In the genomic region with DNA sequence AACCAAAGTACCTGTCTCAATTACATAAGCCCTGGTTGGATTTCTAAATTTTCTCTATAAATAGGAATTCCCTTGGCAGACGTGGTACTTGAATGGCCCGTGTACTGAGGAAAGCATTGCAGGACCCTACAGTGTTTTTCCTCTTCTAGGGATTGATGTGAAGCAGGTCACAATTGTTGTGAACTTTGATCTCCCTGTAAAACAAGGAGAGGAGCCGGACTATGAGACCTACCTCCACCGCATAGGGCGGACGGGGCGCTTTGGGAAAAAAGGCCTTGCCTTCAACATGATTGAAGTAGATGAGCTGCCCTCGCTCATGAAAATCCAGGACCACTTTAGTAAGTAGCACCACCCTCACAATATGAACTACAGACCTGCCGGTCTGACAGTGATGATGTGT, we compare ENCODE assay signal across 1 cellular context.
A peak's percentile ranks its signal among the peaks of the same experiment; 100 is the strongest.
TF ChIP-seq lines count a peak whose summit lies in the region.

No MANE protein-coding gene starts in this region.

TF ChIP-seq in HepG2, 621 proteins besides CTCF, POLR2A, EP300 and RAD21:
- TF ChIP-seq, protein P1, sequence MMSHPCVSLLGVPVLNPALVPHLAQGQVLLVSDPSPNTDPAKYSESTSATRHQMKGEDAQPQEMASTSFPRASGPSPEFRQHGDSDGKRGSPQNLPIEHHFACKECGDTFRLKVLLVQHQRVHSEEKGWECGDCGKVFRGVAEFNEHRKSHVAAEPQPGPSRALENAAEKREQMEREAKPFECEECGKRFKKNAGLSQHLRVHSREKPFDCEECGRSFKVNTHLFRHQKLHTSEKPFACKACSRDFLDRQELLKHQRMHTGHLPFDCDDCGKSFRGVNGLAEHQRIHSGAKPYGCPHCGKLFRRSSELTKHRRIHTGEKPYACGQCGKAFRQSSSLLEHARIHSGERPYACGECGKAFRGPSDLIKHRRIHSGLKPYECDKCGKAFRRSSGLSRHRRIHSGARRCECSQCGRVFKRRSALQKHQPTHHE (CRISPR knock-in tag; IDR thresholded peaks at IDR 0.05; ENCODE audit: borderline replicate concordance) = no peak
- TF ChIP-seq ZFY (CRISPR knock-in tag; IDR thresholded peaks at IDR 0.05) (0 out of 2 replicates have a peak, but pooled peaks have one; percentile 26), TARDBP (CRISPR knock-in tag; IDR thresholded peaks at IDR 0.05) (0 out of 2 replicates have a peak, but pooled peaks have one; percentile 20), BCL6 (CRISPR knock-in tag; IDR thresholded peaks at IDR 0.05) (0 out of 2 replicates have a peak, but pooled peaks have one; percentile 30), SMYD3 (CRISPR knock-in tag; IDR thresholded peaks at IDR 0.05) (0 out of 2 replicates have a peak, but pooled peaks have one; percentile 31), RBFOX2 (IDR thresholded peaks at IDR 0.05; ENCODE audit: low read depth, low read length) (no peak), ZNF264 (CRISPR knock-in tag; IDR thresholded peaks at IDR 0.05) (0 out of 2 replicates have a peak, but pooled peaks have one; percentile 22), ZFX (CRISPR knock-in tag; IDR thresholded peaks at IDR 0.05; ENCODE audit: low read depth) (peak; percentile 25; the same call in 1 of the 2 replicates), ZNF782 (CRISPR knock-in tag; IDR thresholded peaks at IDR 0.05; ENCODE audit: borderline replicate concordance) (no peak), GATAD2A (CRISPR knock-in tag; IDR thresholded peaks at IDR 0.05) (peak; percentile 26; the same call in 1 of the 2 replicates), FOXK2 (IDR thresholded peaks at IDR 0.05) (no peak), REPIN1 (CRISPR knock-in tag; IDR thresholded peaks at IDR 0.05; ENCODE audit: borderline replicate concordance, low read depth) (0 out of 2 replicates have a peak, but pooled peaks have one; percentile 23), HNF4G (IDR thresholded peaks at IDR 0.05; ENCODE audit: borderline replicate concordance, low read depth, low read length) (peak; percentile 43; the same call in 1 of the 2 replicates), HNF4G (CRISPR knock-in tag; IDR thresholded peaks at IDR 0.05; ENCODE audit: borderline replicate concordance, low read depth) (no peak; the same call in 1 of the 2 replicates), SOX6 (IDR thresholded peaks at IDR 0.05) (no peak), SOX6 (CRISPR knock-in tag; IDR thresholded peaks at IDR 0.05) (peak; percentile 14; the same call in 1 of the 2 replicates), POLR2AphosphoS5 (IDR thresholded peaks at IDR 0.05; ENCODE audit: low read depth, low read length) (no peak), HNF4A (CRISPR knock-in tag; IDR thresholded peaks at IDR 0.05) (peak; percentile 82), ZNF644 (CRISPR knock-in tag; IDR thresholded peaks at IDR 0.05; ENCODE audit: low read depth) (peak; percentile 25; the same call in 1 of the 2 replicates), RXRA (CRISPR knock-in tag; IDR thresholded peaks at IDR 0.05) (no peak), ZNF678 (CRISPR knock-in tag; IDR thresholded peaks at IDR 0.05) (no peak), NCOR1 (IDR thresholded peaks at IDR 0.05; ENCODE audit: borderline replicate concordance, low read length) (peak; percentile 41; the same call in 1 of the 2 replicates), PHF21A (CRISPR knock-in tag; IDR thresholded peaks at IDR 0.05) (peak; percentile 31; the same call in 1 of the 2 replicates)
- TF ChIP-seq, protein P2, sequence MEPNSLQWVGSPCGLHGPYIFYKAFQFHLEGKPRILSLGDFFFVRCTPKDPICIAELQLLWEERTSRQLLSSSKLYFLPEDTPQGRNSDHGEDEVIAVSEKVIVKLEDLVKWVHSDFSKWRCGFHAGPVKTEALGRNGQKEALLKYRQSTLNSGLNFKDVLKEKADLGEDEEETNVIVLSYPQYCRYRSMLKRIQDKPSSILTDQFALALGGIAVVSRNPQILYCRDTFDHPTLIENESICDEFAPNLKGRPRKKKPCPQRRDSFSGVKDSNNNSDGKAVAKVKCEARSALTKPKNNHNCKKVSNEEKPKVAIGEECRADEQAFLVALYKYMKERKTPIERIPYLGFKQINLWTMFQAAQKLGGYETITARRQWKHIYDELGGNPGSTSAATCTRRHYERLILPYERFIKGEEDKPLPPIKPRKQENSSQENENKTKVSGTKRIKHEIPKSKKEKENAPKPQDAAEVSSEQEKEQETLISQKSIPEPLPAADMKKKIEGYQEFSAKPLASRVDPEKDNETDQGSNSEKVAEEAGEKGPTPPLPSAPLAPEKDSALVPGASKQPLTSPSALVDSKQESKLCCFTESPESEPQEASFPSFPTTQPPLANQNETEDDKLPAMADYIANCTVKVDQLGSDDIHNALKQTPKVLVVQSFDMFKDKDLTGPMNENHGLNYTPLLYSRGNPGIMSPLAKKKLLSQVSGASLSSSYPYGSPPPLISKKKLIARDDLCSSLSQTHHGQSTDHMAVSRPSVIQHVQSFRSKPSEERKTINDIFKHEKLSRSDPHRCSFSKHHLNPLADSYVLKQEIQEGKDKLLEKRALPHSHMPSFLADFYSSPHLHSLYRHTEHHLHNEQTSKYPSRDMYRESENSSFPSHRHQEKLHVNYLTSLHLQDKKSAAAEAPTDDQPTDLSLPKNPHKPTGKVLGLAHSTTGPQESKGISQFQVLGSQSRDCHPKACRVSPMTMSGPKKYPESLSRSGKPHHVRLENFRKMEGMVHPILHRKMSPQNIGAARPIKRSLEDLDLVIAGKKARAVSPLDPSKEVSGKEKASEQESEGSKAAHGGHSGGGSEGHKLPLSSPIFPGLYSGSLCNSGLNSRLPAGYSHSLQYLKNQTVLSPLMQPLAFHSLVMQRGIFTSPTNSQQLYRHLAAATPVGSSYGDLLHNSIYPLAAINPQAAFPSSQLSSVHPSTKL (CRISPR knock-in tag; IDR thresholded peaks at IDR 0.05) = peak; percentile 33; the same call in 1 of the 2 replicates
- TF ChIP-seq, protein P3, sequence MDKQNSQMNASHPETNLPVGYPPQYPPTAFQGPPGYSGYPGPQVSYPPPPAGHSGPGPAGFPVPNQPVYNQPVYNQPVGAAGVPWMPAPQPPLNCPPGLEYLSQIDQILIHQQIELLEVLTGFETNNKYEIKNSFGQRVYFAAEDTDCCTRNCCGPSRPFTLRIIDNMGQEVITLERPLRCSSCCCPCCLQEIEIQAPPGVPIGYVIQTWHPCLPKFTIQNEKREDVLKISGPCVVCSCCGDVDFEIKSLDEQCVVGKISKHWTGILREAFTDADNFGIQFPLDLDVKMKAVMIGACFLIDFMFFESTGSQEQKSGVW (CRISPR knock-in tag; IDR thresholded peaks at IDR 0.05; ENCODE audit: borderline replicate concordance) = no peak
- TF ChIP-seq, protein P4, sequence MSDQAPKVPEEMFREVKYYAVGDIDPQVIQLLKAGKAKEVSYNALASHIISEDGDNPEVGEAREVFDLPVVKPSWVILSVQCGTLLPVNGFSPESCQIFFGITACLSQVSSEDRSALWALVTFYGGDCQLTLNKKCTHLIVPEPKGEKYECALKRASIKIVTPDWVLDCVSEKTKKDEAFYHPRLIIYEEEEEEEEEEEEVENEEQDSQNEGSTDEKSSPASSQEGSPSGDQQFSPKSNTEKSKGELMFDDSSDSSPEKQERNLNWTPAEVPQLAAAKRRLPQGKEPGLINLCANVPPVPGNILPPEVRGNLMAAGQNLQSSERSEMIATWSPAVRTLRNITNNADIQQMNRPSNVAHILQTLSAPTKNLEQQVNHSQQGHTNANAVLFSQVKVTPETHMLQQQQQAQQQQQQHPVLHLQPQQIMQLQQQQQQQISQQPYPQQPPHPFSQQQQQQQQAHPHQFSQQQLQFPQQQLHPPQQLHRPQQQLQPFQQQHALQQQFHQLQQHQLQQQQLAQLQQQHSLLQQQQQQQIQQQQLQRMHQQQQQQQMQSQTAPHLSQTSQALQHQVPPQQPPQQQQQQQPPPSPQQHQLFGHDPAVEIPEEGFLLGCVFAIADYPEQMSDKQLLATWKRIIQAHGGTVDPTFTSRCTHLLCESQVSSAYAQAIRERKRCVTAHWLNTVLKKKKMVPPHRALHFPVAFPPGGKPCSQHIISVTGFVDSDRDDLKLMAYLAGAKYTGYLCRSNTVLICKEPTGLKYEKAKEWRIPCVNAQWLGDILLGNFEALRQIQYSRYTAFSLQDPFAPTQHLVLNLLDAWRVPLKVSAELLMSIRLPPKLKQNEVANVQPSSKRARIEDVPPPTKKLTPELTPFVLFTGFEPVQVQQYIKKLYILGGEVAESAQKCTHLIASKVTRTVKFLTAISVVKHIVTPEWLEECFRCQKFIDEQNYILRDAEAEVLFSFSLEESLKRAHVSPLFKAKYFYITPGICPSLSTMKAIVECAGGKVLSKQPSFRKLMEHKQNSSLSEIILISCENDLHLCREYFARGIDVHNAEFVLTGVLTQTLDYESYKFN (CRISPR knock-in tag; conservative IDR thresholded peaks at IDR 0.05) = peak; percentile 52; the same call in 1 of the 2 replicates
- TF ChIP-seq, protein P5, sequence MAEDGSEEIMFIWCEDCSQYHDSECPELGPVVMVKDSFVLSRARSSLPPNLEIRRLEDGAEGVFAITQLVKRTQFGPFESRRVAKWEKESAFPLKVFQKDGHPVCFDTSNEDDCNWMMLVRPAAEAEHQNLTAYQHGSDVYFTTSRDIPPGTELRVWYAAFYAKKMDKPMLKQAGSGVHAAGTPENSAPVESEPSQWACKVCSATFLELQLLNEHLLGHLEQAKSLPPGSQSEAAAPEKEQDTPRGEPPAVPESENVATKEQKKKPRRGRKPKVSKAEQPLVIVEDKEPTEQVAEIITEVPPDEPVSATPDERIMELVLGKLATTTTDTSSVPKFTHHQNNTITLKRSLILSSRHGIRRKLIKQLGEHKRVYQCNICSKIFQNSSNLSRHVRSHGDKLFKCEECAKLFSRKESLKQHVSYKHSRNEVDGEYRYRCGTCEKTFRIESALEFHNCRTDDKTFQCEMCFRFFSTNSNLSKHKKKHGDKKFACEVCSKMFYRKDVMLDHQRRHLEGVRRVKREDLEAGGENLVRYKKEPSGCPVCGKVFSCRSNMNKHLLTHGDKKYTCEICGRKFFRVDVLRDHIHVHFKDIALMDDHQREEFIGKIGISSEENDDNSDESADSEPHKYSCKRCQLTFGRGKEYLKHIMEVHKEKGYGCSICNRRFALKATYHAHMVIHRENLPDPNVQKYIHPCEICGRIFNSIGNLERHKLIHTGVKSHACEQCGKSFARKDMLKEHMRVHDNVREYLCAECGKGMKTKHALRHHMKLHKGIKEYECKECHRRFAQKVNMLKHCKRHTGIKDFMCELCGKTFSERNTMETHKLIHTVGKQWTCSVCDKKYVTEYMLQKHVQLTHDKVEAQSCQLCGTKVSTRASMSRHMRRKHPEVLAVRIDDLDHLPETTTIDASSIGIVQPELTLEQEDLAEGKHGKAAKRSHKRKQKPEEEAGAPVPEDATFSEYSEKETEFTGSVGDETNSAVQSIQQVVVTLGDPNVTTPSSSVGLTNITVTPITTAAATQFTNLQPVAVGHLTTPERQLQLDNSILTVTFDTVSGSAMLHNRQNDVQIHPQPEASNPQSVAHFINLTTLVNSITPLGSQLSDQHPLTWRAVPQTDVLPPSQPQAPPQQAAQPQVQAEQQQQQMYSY (CRISPR knock-in tag; IDR thresholded peaks at IDR 0.05) = peak; percentile 81
